15 cellular contexts compared by ENCODE assay signal in the genomic region with DNA sequence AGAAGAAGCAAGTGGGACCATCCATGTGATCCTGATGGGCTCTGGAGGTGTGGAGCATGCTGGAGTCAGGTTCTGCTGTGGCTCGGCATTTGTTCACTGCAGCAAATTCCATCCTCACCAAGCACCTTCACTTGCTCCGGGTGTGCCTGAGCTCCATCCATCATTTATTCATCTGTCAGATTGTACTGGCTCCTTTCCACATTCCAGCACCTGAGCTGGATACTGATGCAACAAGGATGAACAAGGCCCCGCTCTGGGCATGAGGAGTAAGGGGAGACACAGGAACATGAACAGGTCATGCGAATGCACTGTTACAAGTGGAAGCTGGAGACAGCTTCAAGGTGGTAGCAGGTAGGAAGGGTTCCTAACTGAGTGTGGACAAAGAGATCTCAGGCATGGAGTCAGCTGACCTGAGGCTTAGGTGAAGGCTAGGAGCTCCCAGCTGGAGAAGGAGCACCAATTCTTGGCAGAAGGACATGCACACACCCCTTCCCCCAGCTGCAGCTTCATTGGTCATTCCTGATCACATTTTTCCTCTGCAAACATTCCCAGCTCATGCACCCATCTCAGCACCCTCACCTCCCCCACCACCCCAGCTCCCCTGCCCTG.
"Had no signal": no experiment of that assay in that cellular context is flagged by ENCODE, and none has a peak within 500 bp of the region (broad histone marks: within the 10 kb centered on the region; RNA-seq: fewer than 3 reads in every experiment).

No MANE protein-coding gene starts in this region.

- H3K36me3 ChIP-seq: esophagus muscularis mucosa, gastroesophageal sphincter, neutrophil, suprapubic skin, thyroid gland, uterus had no signal

- DNase-seq: effector memory CD4-positive, alpha-beta T cell; glutamatergic neuron; islet precursor cell; naive B cell; stimulated activated CD4-positive, alpha-beta T cell treated with anti-CD3 and anti-CD28 coated beads, Interleukin-2, amount 100 ng/mL, for 24 hours; stimulated activated CD4-positive, alpha-beta T cell treated with anti-CD3 and anti-CD28 coated beads, Interleukin-4, amount 100 ng/mL, for 4 hours; stimulated activated naive CD4-positive, alpha-beta T cell treated with Interleukin-2 at 50 U/mL for 16 hours; uterus had no signal

- H3K4me3 ChIP-seq: esophagus muscularis mucosa, gastroesophageal sphincter, suprapubic skin, thyroid gland, uterus had no signal

- ATAC-seq: gastroesophageal sphincter, sciatic nerve had no signal

- H3K27me3 ChIP-seq: esophagus muscularis mucosa, gastroesophageal sphincter, neutrophil, suprapubic skin, thyroid gland, uterus had no signal

- H3K27ac ChIP-seq: neutrophil, suprapubic skin, thyroid gland, uterus had no signal

- H3K9me3 ChIP-seq: esophagus muscularis mucosa, gastroesophageal sphincter, neutrophil, suprapubic skin, thyroid gland, uterus had no signal

- H3K4me1 ChIP-seq: uterus had no signal

- FAIRE-seq: endometrium had no signal
